9 cellular contexts compared by ENCODE assay signal in the genomic region with DNA sequence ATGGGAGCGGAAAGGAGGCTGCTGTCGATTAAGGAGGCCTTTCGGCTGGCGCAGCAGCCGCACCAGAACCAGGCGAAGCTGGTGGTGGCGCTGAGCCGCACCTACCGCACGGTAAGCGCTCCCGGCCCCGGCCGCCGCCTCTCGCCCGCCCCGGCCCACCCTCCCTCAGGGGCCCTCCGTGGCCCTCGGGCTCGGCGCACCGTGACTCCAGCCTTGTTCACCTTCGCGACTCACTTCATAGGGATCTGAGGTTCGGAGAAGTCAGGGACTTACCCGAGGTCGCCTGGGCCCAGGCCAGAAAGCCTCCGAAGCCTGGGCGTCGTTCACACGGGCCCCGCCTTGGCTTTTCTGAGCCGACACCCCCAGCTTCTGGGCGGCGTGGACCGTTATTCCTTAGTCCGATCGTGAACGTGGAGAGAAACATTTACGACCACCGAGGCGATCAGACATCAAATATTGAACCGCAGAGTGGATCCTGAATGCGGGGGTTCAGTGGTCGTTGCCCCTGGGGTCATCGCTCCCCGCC. TPM values are rescaled to one million over a fixed set of nuclear protein-coding genes. Genes with fewer than 3 reads are reported as not detected.
DNase-seq lines count a peak whose midpoint lies in the region; ATAC-seq lines count a peak whose summit lies in the region.
"Had no signal": no experiment of that assay in that cellular context is flagged by ENCODE, and none has a peak within 500 bp of the region (broad histone marks: within the 10 kb centered on the region; RNA-seq: fewer than 3 reads in every experiment).

No MANE protein-coding gene starts in this region.

- H3K4me3 ChIP-seq in iPS-15b (ENCODE audit: low read depth, low read length): peak overlapping the region; percentile 76

- no peaks in the 10 kb centered on the region for H3K9me3 ChIP-seq in iPS-15b (ENCODE audit: control insufficient read depth, insufficient read depth, low read length)

- H3K9ac ChIP-seq in iPS-15b (ENCODE audit: low read depth, low read length): peak overlapping the region; percentile 80

- ATAC-seq in GM21367 (IDR thresholded peaks at IDR 0.05; ENCODE audit: unreplicated experiment) (peak; percentile 22), HG03521 (IDR thresholded peaks at IDR 0.05; ENCODE audit: unreplicated experiment) (peak; percentile 18)
- ATAC-seq in stimulated activated effector memory CD8-positive, alpha-beta T cell treated with anti-CD3 and anti-CD28 coated beads, Interleukin-12 subunit alpha, Interleukin-12 subunit beta, amount 100 ng/mL, for 72 hours: peak; percentile 45

- H3K4me1 ChIP-seq in iPS-15b (ENCODE audit: control insufficient read depth, insufficient read depth, low read length): peaks cover 8% of the 10 kb centered on the region

- no peaks in the 10 kb centered on the region for H3K9me3 Mint-ChIP-seq in stimulated activated effector memory CD8-positive, alpha-beta T cell treated with anti-CD3 and anti-CD28 coated beads, Interleukin-12 subunit alpha, Interleukin-12 subunit beta, amount 100 ng/mL, for 72 hours

- DNase-seq in ELR (ENCODE audit: low read depth) (peak; percentile 47), activated T-helper 1 cell treated with Interleukin-2 at 50 U/mL for 16 hours (ENCODE audit: low read depth) (peak; percentile 2), G401 (ENCODE audit: low spot score) (no peak), NCI-H2107 (lab: John Stamatoyannopoulos, UW) (no peak)
- no peak for DNase-seq in stimulated activated effector memory CD8-positive, alpha-beta T cell treated with anti-CD3 and anti-CD28 coated beads, Interleukin-12 subunit alpha, Interleukin-12 subunit beta, amount 100 ng/mL, for 72 hours (ENCODE audit: low spot score in 2 of 2)

- in situ Hi-C loops in G401 (cut with HindIII; ENCODE audit: low sequenced_read_pairs): no loop called here

- no peaks in the 10 kb centered on the region for H3K27me3 ChIP-seq in iPS-15b (ENCODE audit: control insufficient read depth, insufficient read depth, low read length)

- peaks cover 82% of the 10 kb centered on the region for H3K36me3 Mint-ChIP-seq in stimulated activated effector memory CD8-positive, alpha-beta T cell treated with anti-CD3 and anti-CD28 coated beads, Interleukin-12 subunit alpha, Interleukin-12 subunit beta, amount 100 ng/mL, for 72 hours

- peak overlapping the region; percentile 97 for H3K4me3 Mint-ChIP-seq in stimulated activated effector memory CD8-positive, alpha-beta T cell treated with anti-CD3 and anti-CD28 coated beads, Interleukin-12 subunit alpha, Interleukin-12 subunit beta, amount 100 ng/mL, for 72 hours

- peaks cover 40% of the 10 kb centered on the region for H3K4me1 Mint-ChIP-seq in stimulated activated effector memory CD8-positive, alpha-beta T cell treated with anti-CD3 and anti-CD28 coated beads, Interleukin-12 subunit alpha, Interleukin-12 subunit beta, amount 100 ng/mL, for 72 hours

- peaks cover 5% of the 10 kb centered on the region for H3K36me3 ChIP-seq in iPS-15b (ENCODE audit: control insufficient read depth, insufficient read depth, low read length)

- peak overlapping the region; percentile 99 for H3K27ac Mint-ChIP-seq in stimulated activated effector memory CD8-positive, alpha-beta T cell treated with anti-CD3 and anti-CD28 coated beads, Interleukin-12 subunit alpha, Interleukin-12 subunit beta, amount 100 ng/mL, for 72 hours

RNA-seq across cellular contexts. Expression of gene NCAPG, which starts 0.4 kb away (rescaled TPM):
- 28.3 and 74.7 TPM in 2 replicates for total RNA-seq in G401 (2014; rRNA removed; shearing (Covaris generic))

RNA-seq across cellular contexts. Expression of gene DCAF16, which starts 0.6 kb away (rescaled TPM):
- total RNA-seq in G401 (2014; rRNA removed; shearing (Covaris generic)): 33.5 and 37.7 TPM in 2 replicates

RNA-seq across cellular contexts. Expression of gene FAM184B, which starts 29.7 kb away (rescaled TPM):
- total RNA-seq in G401 (2014; rRNA removed; shearing (Covaris generic)): not detected in 2 replicates
- total RNA-seq: subcutaneous adipose tissue had no signal

Comparison
In these comparisons a context has a peak if more than half of its experiments do, and no peak if none do; other contexts are left out.
1. DNase-seq: peak in ELR (single experiment) and activated T-helper 1 cell treated with Interleukin-2 at 50 U/mL for 16 hours (single experiment); none in stimulated activated effector memory CD8-positive, alpha-beta T cell treated with anti-CD3 and anti-CD28 coated beads, Interleukin-12 subunit alpha, Interleukin-12 subunit beta, amount 100 ng/mL, for 72 hours (0 of 2), G401 (single experiment) and NCI-H2107 (single experiment).
2. Peak in every context shown above with its lines, with median percentiles within 50 percentile points of each other: ATAC-seq.